Comparison of ENCODE assay signal across 18 cellular contexts in the genomic region with DNA sequence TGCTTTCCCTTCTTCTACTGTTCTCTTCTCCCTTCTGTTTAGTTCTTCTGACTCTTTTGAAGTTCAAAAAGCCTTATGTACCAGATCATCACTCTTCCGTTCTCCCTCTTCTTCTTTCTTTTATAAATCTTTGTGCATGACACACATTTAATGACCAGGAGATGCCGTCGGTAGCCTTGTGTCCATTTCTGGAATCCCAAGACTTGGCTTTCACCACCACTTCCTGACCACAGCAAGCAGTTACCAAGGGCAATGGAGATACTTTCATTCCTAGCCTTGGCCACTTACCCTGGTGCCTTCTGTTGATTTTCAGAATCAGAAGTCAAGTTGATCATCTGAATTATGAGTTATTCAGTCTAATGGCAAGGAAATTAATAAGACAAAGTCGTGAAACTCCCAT.
DNase-seq lines count a peak whose midpoint lies in the region; ATAC-seq and TF ChIP-seq lines count a peak whose summit lies in the region.
"Had no signal": no experiment of that assay in that cellular context is flagged by ENCODE, and none has a peak within 500 bp of the region (broad histone marks: within the 10 kb centered on the region; RNA-seq: fewer than 3 reads in every experiment).

No MANE protein-coding gene starts in this region.

- 15 to 21% methylated on average over 4 of the region's 4 CpGs for WGBS in GM23248 (ENCODE audit: low coverage in 1 of 2, low lambda C conversion rate in 2 of 2, missing lambda C conversion rate in 2 of 2), 2 experiments

- no peaks in the 10 kb centered on the region for H3K9me2 ChIP-seq in GM23248 (ENCODE audit: insufficient read depth)
- no peaks in the 10 kb centered on the region for H3K9me2 ChIP-seq in OCI-LY7 (ENCODE audit: insufficient read depth, low read length)

- no peak for TF ChIP-seq CTCF in OCI-LY7 (conservative IDR thresholded peaks at IDR 0.05; ENCODE audit: low read length)

- H3K27ac ChIP-seq in GM23248 = no peak overlapping the region
- H3K27ac ChIP-seq in OCI-LY7 (ENCODE audit: low read depth, low read length, poor library complexity, severe bottlenecking) = no peak overlapping the region
- H3K27ac ChIP-seq: PC-9 had no signal

- BruUV-seq in OCI-LY7 (replicated peaks; lab: Mats Ljungman, UMichigan) = no TSS peak

- H3K4me3 ChIP-seq in GM23248 (no peak overlapping the region), OCI-LY7 (ENCODE audit: low read depth, low read length, poor library complexity, severe bottlenecking) (no peak overlapping the region)
- H3K4me3 ChIP-seq: PC-9 had no signal

- H3K4me2 ChIP-seq in GM23248 (ENCODE audit: unreplicated experiment) (no peak overlapping the region), OCI-LY7 (ENCODE audit: low read length) (no peak overlapping the region)
- H3K4me2 ChIP-seq: PC-9 had no signal

- no peaks in the 10 kb centered on the region for H3K27me3 ChIP-seq in GM23248 (replicated peaks; ENCODE audit: insufficient read depth)
- H3K27me3 ChIP-seq: BE2C had no signal

- intact Hi-C loops in OCI-LY7 (cut with micrococcal nuclease; ENCODE audit: unreplicated experiment) = no loop called here

- POLR2A ChIA-PET in OCI-LY7 (lab: Charles Lee) = interaction anchor here (0.5 kb wide), 1 partner anchor 535 kb away, joined by 3 read pairs; no protein-coding TSS in a partner anchor

- in situ Hi-C loops in GM23248 (cut with MboI) = no loop called here

- H3F3A ChIP-seq in GM23248 (ENCODE audit: insufficient read depth) = no peaks in the 10 kb centered on the region

- no peaks in the 10 kb centered on the region for H3K9me3 ChIP-seq in GM23248 (ENCODE audit: low read depth)
- H3K9me3 ChIP-seq in OCI-LY7 (ENCODE audit: low read length) = no peaks in the 10 kb centered on the region
- H3K9me3 ChIP-seq: BE2C had no signal

- H4K20me1 ChIP-seq in GM23248 (ENCODE audit: insufficient read depth) = no peaks in the 10 kb centered on the region
- no peaks in the 10 kb centered on the region for H4K20me1 ChIP-seq in OCI-LY7 (ENCODE audit: insufficient read depth, low read length)

- CTCF ChIA-PET in OCI-LY7 (lab: Charles Lee; ENCODE audit: unreplicated experiment) = no interaction called here

- no peak overlapping the region for H3K9ac ChIP-seq in GM23248

- no peaks in the 10 kb centered on the region for H3K4me1 ChIP-seq in GM23248 (ENCODE audit: insufficient read depth)
- no peaks in the 10 kb centered on the region for H3K4me1 ChIP-seq in OCI-LY7 (ENCODE audit: insufficient read depth, low read length, poor library complexity, severe bottlenecking)
- H3K4me1 ChIP-seq: BE2C had no signal

- peak; percentile 15 for DNase-seq in GM23248
- DNase-seq in astrocyte of the hippocampus (ENCODE audit: low read depth, low spot score) = peak; percentile 62
- DNase-seq in myocyte (ENCODE audit: low read depth) = peak; percentile 48
- DNase-seq in OCI-LY7 (ENCODE audit: low spot score) = no peak
- DNase-seq in T1000 (lab: John Stamatoyannopoulos, UW) = no peak
- no peak for DNase-seq in mucosa of gallbladder (ENCODE audit: low spot score)
- DNase-seq: ACHN; BE2C; CD4-positive, CD25-positive, alpha-beta regulatory T cell; DMS153; KG1; NCI-H1417; NCI-H187; NCI-H2107; NCI-H510A; NCI-H774; PC-9 had no signal

- H3K79me2 ChIP-seq in GM23248 (ENCODE audit: insufficient read depth) (no peaks in the 10 kb centered on the region), OCI-LY7 (ENCODE audit: insufficient read depth, low read depth, low read length) (no peaks in the 10 kb centered on the region)

- no peak for ATAC-seq in GM18858 (IDR thresholded peaks at IDR 0.05; ENCODE audit: unreplicated experiment)

- no peak overlapping the region for H2AFZ ChIP-seq in GM23248
- no peak overlapping the region for H2AFZ ChIP-seq in OCI-LY7 (ENCODE audit: low read length)
- H2AFZ ChIP-seq: PC-9 had no signal

- no peaks in the 10 kb centered on the region for H3K36me3 ChIP-seq in GM23248 (ENCODE audit: low read depth)
- no peaks in the 10 kb centered on the region for H3K36me3 ChIP-seq in OCI-LY7 (ENCODE audit: insufficient read depth, low read length)
- H3K36me3 ChIP-seq: BE2C had no signal

Comparison
In these comparisons a context has a peak if more than half of its experiments do, and no peak if none do; other contexts are left out.
1. DNase-seq: peak in GM23248 (single experiment), astrocyte of the hippocampus (single experiment) and myocyte (single experiment); none in OCI-LY7 (single experiment), T1000 (single experiment) and mucosa of gallbladder (single experiment).